8 cellular contexts compared by ENCODE assay signal in the genomic region with DNA sequence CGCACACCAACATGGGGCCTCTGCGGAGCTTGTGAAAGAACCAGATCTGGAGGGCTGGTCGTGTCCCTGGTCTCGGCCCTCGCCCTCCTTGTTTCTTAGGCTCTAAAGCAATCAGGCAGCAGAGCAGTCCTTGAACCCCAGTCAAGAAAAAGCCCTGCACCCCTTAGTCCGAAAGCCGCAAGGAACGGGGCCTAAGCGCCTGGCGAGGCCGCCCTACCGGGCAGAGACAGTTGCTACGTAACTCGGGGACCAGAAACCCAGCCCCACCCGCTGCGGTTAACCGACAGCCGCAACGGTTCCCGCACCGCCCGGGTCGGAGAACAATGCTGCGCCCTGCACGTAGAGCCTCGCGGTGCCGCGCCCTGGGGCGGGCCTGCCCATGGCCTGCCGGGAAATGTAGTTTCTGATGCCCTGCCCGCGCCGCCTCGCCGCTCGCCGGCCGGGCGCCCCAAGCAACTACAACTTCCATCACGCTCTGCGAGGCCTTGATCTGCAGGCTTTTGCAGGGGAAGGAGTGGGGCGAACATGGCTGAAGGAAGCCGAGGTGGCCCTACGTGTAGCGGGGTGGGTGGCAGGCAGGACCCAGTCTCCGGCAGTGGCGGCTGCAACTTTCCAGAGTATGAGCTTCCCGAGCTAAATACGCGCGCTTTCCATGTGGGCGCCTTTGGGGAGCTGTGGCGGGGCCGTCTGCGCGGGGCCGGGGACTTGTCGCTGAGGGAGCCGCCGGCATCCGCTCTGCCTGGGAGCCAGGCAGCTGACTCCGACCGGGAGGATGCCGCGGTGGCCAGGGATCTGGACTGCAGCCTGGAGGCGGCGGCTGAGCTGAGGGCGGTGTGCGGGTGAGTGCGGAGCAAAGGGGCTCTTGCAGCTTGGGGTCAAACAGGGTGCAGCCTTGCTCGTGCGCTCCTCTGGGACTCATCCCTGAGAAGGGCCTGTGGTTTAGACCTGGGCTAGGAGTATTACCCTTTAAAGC. TPM values are rescaled to one million over a fixed set of nuclear protein-coding genes. Genes with fewer than 3 reads are reported as not detected.
DNase-seq lines count a peak whose midpoint lies in the region; ATAC-seq and TF ChIP-seq lines count a peak whose summit lies in the region.

Gene SNAPC3 (plus strand): TSS at position 522 of the 973 bp plus-strand sequence. CDS start 4 bp downstream, at position 526.

- H3K4me1 ChIP-seq in ES-I3 (ENCODE audit: insufficient read depth, low read length) (peaks cover 3% of the 10 kb centered on the region; the same call in 1 of the 2 replicates), H9 (ENCODE audit: insufficient read depth, low read length) (no peaks in the 10 kb centered on the region)

- peaks cover 10% of the 10 kb centered on the region; the same call in 1 of the 2 replicates for H3K79me2 ChIP-seq in H9 (ENCODE audit: insufficient read depth, low read length)

- no peak within 1 kb of the TSS for H2BK120ac ChIP-seq in H9 (ENCODE audit: low read depth, low read length, poor library complexity, severe bottlenecking)

- H3K79me1 ChIP-seq in H9 (ENCODE audit: insufficient read depth, low read depth, low read length, poor library complexity, severe bottlenecking) = peaks cover 8% of the 10 kb centered on the region

- H3K27ac Mint-ChIP-seq in H9 (peak within 1 kb of the TSS; percentile 96 to 98 (median 98)), natural killer cell (peak within 1 kb of the TSS; percentile 86 to 88)

- peak within 1 kb of the TSS; percentile 83 for H3K14ac ChIP-seq in H9 (ENCODE audit: insufficient read depth, low read length)

- no peak within 1 kb of the TSS for H4K91ac ChIP-seq in H9 (ENCODE audit: insufficient read length, low read depth, low read length)

- WGBS in H9 (ENCODE audit: extremely low coverage, insufficient read length, low lambda C conversion rate) = no CpG with 5 or more reads among the region's 73 CpGs

- peak within 1 kb of the TSS; percentile 25 for H2AFZ ChIP-seq in H9 (ENCODE audit: low read length)

- DNase-seq in H9 (peak; percentile 96), M059J (ENCODE audit: low read depth) (peak; percentile 94), fibroblast of peridontal ligament (ENCODE audit: extremely low read depth) (peak; percentile 89), natural killer cell (peak; percentile 86)
- peak; percentile 90 for DNase-seq in activated effector memory CD4-positive, alpha-beta T cell treated with Interleukin-2 at 50 U/mL for 16 hours
- DNase-seq in stimulated activated naive CD4-positive, alpha-beta T cell (lab: John Stamatoyannopoulos, UW) = peak; percentile 89 to 92 (median 92)

- no peak within 1 kb of the TSS for H2BK15ac ChIP-seq in H9 (ENCODE audit: low read depth, low read length)

- TF ChIP-seq POLR2A in Raji (IDR thresholded peaks at IDR 0.05; ENCODE audit: insufficient read depth, low read depth, low read length) = peak; percentile 77

- H3T11ph ChIP-seq in H9 (ENCODE audit: low read length) = no peak within 1 kb of the TSS

- H3K27me3 Mint-ChIP-seq in H9 (ENCODE audit: low read depth) (no peaks in the 10 kb centered on the region), natural killer cell (ENCODE audit: low read depth in 2 of 2) (no peaks in the 10 kb centered on the region)

- no peak within 1 kb of the TSS for H2BK20ac ChIP-seq in H9 (ENCODE audit: low read depth, low read length, poor library complexity, severe bottlenecking)

- H4K20me1 ChIP-seq in H9 (ENCODE audit: control insufficient read depth, insufficient read depth, insufficient read length) = no peaks in the 10 kb centered on the region

- no peak within 1 kb of the TSS for H2BK5ac ChIP-seq in H9 (ENCODE audit: insufficient read length, low read length)

- H3K4me3 Mint-ChIP-seq in H9 (peak within 1 kb of the TSS; percentile 94 to 97), natural killer cell (peak within 1 kb of the TSS; percentile 90)

- TF ChIP-seq CTCF in H9 (conservative IDR thresholded peaks at IDR 0.05) (no peak), natural killer cell (IDR thresholded peaks at IDR 0.05) (no peak)

- peaks cover 24 to 29% of the 10 kb centered on the region in 2 experiments for H3K4me1 Mint-ChIP-seq in H9
- peaks cover 32 to 42% of the 10 kb centered on the region in 2 donors for H3K4me1 Mint-ChIP-seq in natural killer cell

- H3K23ac ChIP-seq in H9 (ENCODE audit: insufficient read length, low read depth, low read length) = no peak within 1 kb of the TSS

- H3K36me3 Mint-ChIP-seq in H9 (ENCODE audit: insufficient read depth in 1 of 3, low read depth in 3 of 3) (peaks cover 23 to 31% (median 30%) of the 10 kb centered on the region in 3 experiments), natural killer cell (no peaks in the 10 kb centered on the region)

- no peak within 1 kb of the TSS for H2AK5ac ChIP-seq in H9 (ENCODE audit: insufficient read length, low read length)

- no peak within 1 kb of the TSS for H3K56ac ChIP-seq in H9 (ENCODE audit: insufficient read length, low read depth, low read length)

- peak within 1 kb of the TSS; percentile 44 for H3K27ac ChIP-seq in H9 (ENCODE audit: insufficient read length, low read depth, low read length)

- H3K27me3 ChIP-seq in H9 (ENCODE audit: insufficient read depth, low read length) = no peaks in the 10 kb centered on the region

- H3K4me2 ChIP-seq in H9 (ENCODE audit: insufficient read depth, insufficient read length, low read length) = peak within 1 kb of the TSS; percentile 98

- H3K4ac ChIP-seq in H9 (ENCODE audit: low read depth, low read length) = no peak within 1 kb of the TSS

- H3K9ac ChIP-seq in ES-I3 (ENCODE audit: low read depth, low read length) (peak within 1 kb of the TSS; percentile 80), H9 (ENCODE audit: extremely low read depth, insufficient read length, low read length) (peak within 1 kb of the TSS; percentile 68)

- intact Hi-C loops in natural killer cell (cut with micrococcal nuclease) = loop anchor here (1.0 to 10.0 kb wide), 4 partner anchors 88 to 211 kb away; partner anchors contain the start of gene PSIP1

- no peaks in the 10 kb centered on the region for H3K9me3 ChIP-seq in ES-I3 (ENCODE audit: control insufficient read depth, insufficient read depth, low read length)
- H3K9me3 ChIP-seq in H9 (ENCODE audit: control insufficient read depth, low read depth, low read length) = no peaks in the 10 kb centered on the region

- peak; percentile 97 to 100 (median 98) for ATAC-seq in natural killer cell

- no peak within 1 kb of the TSS for H2BK12ac ChIP-seq in H9 (ENCODE audit: insufficient read length, low read depth, low read length)

- no peak within 1 kb of the TSS for H4K8ac ChIP-seq in H9 (replicated peaks; ENCODE audit: insufficient read length, low read depth, low read length)

- H3K23me2 ChIP-seq in H9 (ENCODE audit: insufficient read length, low read depth, low read length, poor library complexity, severe bottlenecking) = peaks cover 6% of the 10 kb centered on the region

- peak within 1 kb of the TSS; percentile 26 for H4K5ac ChIP-seq in H9 (ENCODE audit: insufficient read length, low read depth, low read length)

- H3K18ac ChIP-seq in H9 (ENCODE audit: insufficient read length, low read depth, low read length) = peak within 1 kb of the TSS; percentile 81

- H3K9me3 Mint-ChIP-seq in H9 (peaks cover 0 to 4% of the 10 kb centered on the region in 2 experiments; a peak in 2 of 5 replicates), natural killer cell (no peaks in the 10 kb centered on the region)

- peaks cover 12% of the 10 kb centered on the region for H3K36me3 ChIP-seq in ES-I3 (ENCODE audit: insufficient read depth, low read length)

RNA-seq across cellular contexts. Expression of gene SNAPC3, which starts in this region (rescaled TPM):
- total RNA-seq in H9 (2021) = 28.0 and 28.1 TPM in 2 replicates
- 30.7 and 45.6 TPM in 2 replicates for total RNA-seq in M059J (2014; rRNA removed; shearing (Covaris generic))
- 10 to 100 TPM; 18.5 to 22.2 (median 19.2) TPM for total RNA-seq in natural killer cell

Comparison
In these comparisons a context has a peak if more than half of its experiments do, and no peak if none do; other contexts are left out.
1. Peak in every context shown above with its lines: DNase-seq, ATAC-seq and H3K27ac ChIP-seq.